In genomic region chr13:73136776-73137175, GRCh38 we compare ENCODE assay signal across 1 cellular context.
TF ChIP-seq lines count a peak whose summit lies in the region.

No MANE protein-coding gene starts in this region.

TF ChIP-seq in IMR-90, 13 proteins besides CTCF, POLR2A, EP300 and RAD21 (continued from another document):
- TF ChIP-seq, protein P1, sequence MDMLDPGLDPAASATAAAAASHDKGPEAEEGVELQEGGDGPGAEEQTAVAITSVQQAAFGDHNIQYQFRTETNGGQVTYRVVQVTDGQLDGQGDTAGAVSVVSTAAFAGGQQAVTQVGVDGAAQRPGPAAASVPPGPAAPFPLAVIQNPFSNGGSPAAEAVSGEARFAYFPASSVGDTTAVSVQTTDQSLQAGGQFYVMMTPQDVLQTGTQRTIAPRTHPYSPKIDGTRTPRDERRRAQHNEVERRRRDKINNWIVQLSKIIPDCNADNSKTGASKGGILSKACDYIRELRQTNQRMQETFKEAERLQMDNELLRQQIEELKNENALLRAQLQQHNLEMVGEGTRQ (IDR thresholded peaks at IDR 0.05; ENCODE audit: low read depth, low read length): no peak
- TF ChIP-seq RFX5 (IDR thresholded peaks at IDR 0.05; ENCODE audit: low read depth, low read length) (no peak), CEBPB (IDR thresholded peaks at IDR 0.05; ENCODE audit: low read depth, low read length) (no peak), BHLHE40 (IDR thresholded peaks at IDR 0.05; ENCODE audit: low read depth, low read length) (no peak), MAFK (IDR thresholded peaks at IDR 0.05; ENCODE audit: low read depth, low read length) (no peak)
